Comparison of ENCODE assay signal across 8 cellular contexts in genomic region chr6:27831434-27832081, GRCh38.
DNase-seq lines count a peak whose midpoint lies in the region; ATAC-seq and TF ChIP-seq lines count a peak whose summit lies in the region.
"Not testable (repeated sequence)": the region's sequence is repeated elsewhere in the genome, so short reads cannot be mapped to it uniquely, and the experiment has no call there.

No MANE protein-coding gene starts in this region.

- peak; percentile 21 for TF ChIP-seq POLR2A in NB4 (IDR thresholded peaks at IDR 0.05; ENCODE audit: extremely low read depth, insufficient read length)

- H3K27me3 Mint-ChIP-seq in activated naive CD4-positive, alpha-beta T cell treated with anti-CD3 and anti-CD28 coated beads for 36 hours (ENCODE audit: low read depth); type B pancreatic cell: not testable (repeated sequence)

- H4K20me1 ChIP-seq in SK-N-SH (ENCODE audit: insufficient read depth) = not testable (repeated sequence)

- H3K27ac ChIP-seq in SK-N-SH (ENCODE audit: low read depth in 2 of 2, low read length in 1 of 2) = peak overlapping the region; percentile 75 to 99

- DNase-seq in NB4 (ENCODE audit: low read depth) = peak; percentile 82
- DNase-seq in SK-N-SH = peak; percentile 27
- DNase-seq in activated naive CD4-positive, alpha-beta T cell treated with anti-CD3 and anti-CD28 coated beads for 36 hours = peak; percentile 84
- peak; percentile 70 for DNase-seq in glomerular visceral epithelial cell (ENCODE audit: extremely low spot score)
- not testable (repeated sequence) for DNase-seq in omental fat pad (ENCODE audit: low spot score)
- DNase-seq in type B pancreatic cell (ENCODE audit: extremely low spot score, unreplicated experiment) = peak; percentile 81

- intact Hi-C loops in activated naive CD4-positive, alpha-beta T cell treated with anti-CD3 and anti-CD28 coated beads for 36 hours (cut with micrococcal nuclease) = loop anchor here (10.0 kb wide), 3 partner anchors 1033 to 1807 kb away; a partner anchor contains a TSS

- peak; percentile 50 for ATAC-seq in GM18508 (IDR thresholded peaks at IDR 0.05; ENCODE audit: insufficient read depth, unreplicated experiment)
- peak; percentile 88 for ATAC-seq in HG02798 (IDR thresholded peaks at IDR 0.05; ENCODE audit: poor library complexity, unreplicated experiment)
- peak; percentile 72 for ATAC-seq in omental fat pad (ENCODE audit: low FRiP score)

- peak overlapping the region; percentile 63 for H3K4me2 ChIP-seq in SK-N-SH

- not testable (repeated sequence) for TF ChIP-seq CTCF in NB4 (IDR thresholded peaks at IDR 0.05; ENCODE audit: low read depth, low read length); SK-N-SH (IDR thresholded peaks at IDR 0.05); omental fat pad (IDR thresholded peaks at IDR 0.05); type B pancreatic cell (conservative IDR thresholded peaks at IDR 0.05)

- H3K9me2 ChIP-seq in SK-N-SH = not testable (repeated sequence)

- peak overlapping the region; percentile 98 for H3K27ac Mint-ChIP-seq in activated naive CD4-positive, alpha-beta T cell treated with anti-CD3 and anti-CD28 coated beads for 36 hours
- H3K27ac Mint-ChIP-seq in type B pancreatic cell = peak overlapping the region; percentile 99

- 7% methylated on average over 21 of the region's 26 CpGs for whole genome bisulfite sequencing in SK-N-SH (ENCODE audit: low lambda C conversion rate)

- H3K36me3 Mint-ChIP-seq in activated naive CD4-positive, alpha-beta T cell treated with anti-CD3 and anti-CD28 coated beads for 36 hours (ENCODE audit: low read depth) = not testable (repeated sequence)
- H3K36me3 Mint-ChIP-seq in type B pancreatic cell = peaks cover 16% of the 10 kb centered on the region

- H3F3A ChIP-seq in SK-N-SH (replicated peaks; ENCODE audit: insufficient read depth) = peaks cover 32% of the 10 kb centered on the region

- peak overlapping the region; percentile 84 for H3K4me3 Mint-ChIP-seq in activated naive CD4-positive, alpha-beta T cell treated with anti-CD3 and anti-CD28 coated beads for 36 hours
- H3K4me3 Mint-ChIP-seq in type B pancreatic cell = peak overlapping the region; percentile 93

- H3K79me2 ChIP-seq in SK-N-SH (ENCODE audit: insufficient read depth) = peaks cover 38% of the 10 kb centered on the region

- peak overlapping the region; percentile 49; the same call in 1 of the 2 replicates for H3K9ac ChIP-seq in SK-N-SH

- POLR2A ChIA-PET in SK-N-SH (lab: Yijun Ruan, JAX) = interaction anchor here (1.0 to 11.5 kb wide), 11 partner anchors 21 to 1811 kb away, joined by 3 to 578 read pairs (median 6); a partner anchor contains a TSS

- TF ChIP-seq EP300 in SK-N-SH (IDR thresholded peaks at IDR 0.05; ENCODE audit: borderline replicate concordance in 1 of 2, low read depth in 1 of 2, low read length in 1 of 2) = peak; percentile 68 to 86

- CTCF ChIA-PET in SK-N-SH (lab: Yijun Ruan, JAX) = interaction anchor here (1.3 kb wide), 1 partner anchor 64 kb away, joined by 3 read pairs; no protein-coding TSS in a partner anchor
- CTCF ChIA-PET in activated naive CD4-positive, alpha-beta T cell treated with anti-CD3 and anti-CD28 coated beads for 36 hours (lab: Charles Lee) = interaction anchor here (0.6 kb wide), 1 partner anchor 33 kb away, joined by 3 read pairs; no protein-coding TSS in a partner anchor

- H3K9me3 ChIP-seq in SK-N-SH = not testable (repeated sequence)

- H2AFZ ChIP-seq in SK-N-SH (ENCODE audit: low read depth) = peak overlapping the region; percentile 92

- not testable (repeated sequence) for TF ChIP-seq RAD21 in SK-N-SH (IDR thresholded peaks at IDR 0.05; ENCODE audit: low read length)

- not testable (repeated sequence) for H3K27me3 ChIP-seq in SK-N-SH (ENCODE audit: insufficient read depth)

- H3K4me1 Mint-ChIP-seq in activated naive CD4-positive, alpha-beta T cell treated with anti-CD3 and anti-CD28 coated beads for 36 hours (ENCODE audit: low read depth) = peaks cover 35% of the 10 kb centered on the region
- H3K4me1 Mint-ChIP-seq in type B pancreatic cell (ENCODE audit: unreplicated experiment) = peaks cover 17% of the 10 kb centered on the region

- H3K4me1 ChIP-seq in SK-N-SH (ENCODE audit: control insufficient read depth in 1 of 2, insufficient read depth in 2 of 2, low read depth in 1 of 2, low read length in 1 of 2) = peaks cover 0 to 12% of the 10 kb centered on the region in 2 experiments; a peak in 3 of 4 replicates

- not testable (repeated sequence) for H3K9me3 Mint-ChIP-seq in activated naive CD4-positive, alpha-beta T cell treated with anti-CD3 and anti-CD28 coated beads for 36 hours; type B pancreatic cell

- H3K4me3 ChIP-seq in NB4 (ENCODE audit: low read depth, low read length) (peak overlapping the region; percentile 29), SK-N-SH (ENCODE audit: low read depth in 2 of 2, low read length in 1 of 2) (peak overlapping the region; percentile 27 to 78; a peak in 3 of 4 replicates)

- not testable (repeated sequence) for H3K36me3 ChIP-seq in SK-N-SH (replicated peaks in 1 of 2; ENCODE audit: control insufficient read depth in 1 of 2, insufficient read depth in 2 of 2, low read length in 1 of 2)

TF ChIP-seq in SK-N-SH, 30 proteins besides CTCF, POLR2A, EP300 and RAD21 (continues in another document):
- TF ChIP-seq JUND (IDR thresholded peaks at IDR 0.05) (peak; percentile 16; the same call in 1 of the 2 replicates), RCOR1 (IDR thresholded peaks at IDR 0.05; ENCODE audit: low read length) (peak; percentile 42; the same call in 1 of the 2 replicates), GABPA (IDR thresholded peaks at IDR 0.05; ENCODE audit: low read depth) (peak; percentile 43; the same call in 1 of the 2 replicates), SIN3A (IDR thresholded peaks at IDR 0.05; ENCODE audit: borderline replicate concordance, low read depth, low read length) (peak; percentile 80; the same call in 1 of the 2 replicates), POLR2AphosphoS5 (IDR thresholded peaks at IDR 0.05; ENCODE audit: low read depth, low read length) (peak; percentile 65), REST (IDR thresholded peaks at IDR 0.05; ENCODE audit: low read depth, low read length) (peak; percentile 65), TEAD4 (IDR thresholded peaks at IDR 0.05; ENCODE audit: borderline replicate concordance, insufficient read depth) (0 out of 2 replicates have a peak, but pooled peaks have one; percentile 11), TAF1 (IDR thresholded peaks at IDR 0.05; ENCODE audit: borderline replicate concordance, low read depth, low read length) (peak; percentile 73), MXI1 (IDR thresholded peaks at IDR 0.05; ENCODE audit: low read depth, low read length) (0 out of 2 replicates have a peak, but pooled peaks have one; percentile 13), IRF3 (IDR thresholded peaks at IDR 0.05; ENCODE audit: low read depth, low read length) (peak; percentile 46; the same call in 1 of the 2 replicates), ELF1 (IDR thresholded peaks at IDR 0.05) (0 out of 2 replicates have a peak, but pooled peaks have one; percentile 36), TCF12 (IDR thresholded peaks at IDR 0.05) (peak; percentile 38), CHD2 (IDR thresholded peaks at IDR 0.05; ENCODE audit: low read length, partially characterized antibody) (peak; percentile 95)
